15 cellular contexts compared by ENCODE assay signal in genomic region chrX:150465856-150466775, GRCh38.
A peak's percentile ranks its signal among the peaks of the same experiment; 100 is the strongest.
DNase-seq lines count a peak whose midpoint lies in the region; ATAC-seq and TF ChIP-seq lines count a peak whose summit lies in the region.
"Had no signal": no experiment of that assay in that cellular context is flagged by ENCODE, and none has a peak within 500 bp of the region (broad histone marks: within the 10 kb centered on the region; RNA-seq: fewer than 3 reads in every experiment).

No MANE protein-coding gene starts in this region.

- H3K9ac ChIP-seq in Karpas-422 (ENCODE audit: low read length), result no peak overlapping the region
- H3K9ac ChIP-seq in MM.1S (ENCODE audit: low read length), result no peak overlapping the region

- DNase-seq in Karpas-422, result no peak
- peak; percentile 27 for DNase-seq in islet precursor cell
- DNase-seq in gastrocnemius medialis, result peak; percentile 20 to 30
- DNase-seq in MM.1S, result no peak
- no peak for DNase-seq in NCI-H510A treated with DMSO at 0.1 percent for 48 hours (lab: John Stamatoyannopoulos, UW)
- DNase-seq in COR-L47 (lab: John Stamatoyannopoulos, UW), result no peak
- DNase-seq: activated CD4-positive, alpha-beta T cell treated with anti-CD3 and anti-CD28 coated beads, Interleukin-2, amount 50 U/mL, for 4 hours; BE2C; NCI-H1694; pancreas had no signal

- H3K4me1 Mint-ChIP-seq in activated T-helper 17 cell treated with anti-CD3 and anti-CD28 coated beads, Interleukin-2, amount 50 U/mL, for 72 hours, result no peaks in the 10 kb centered on the region

- no peaks in the 10 kb centered on the region for H3K27me3 Mint-ChIP-seq in activated T-helper 17 cell treated with anti-CD3 and anti-CD28 coated beads, Interleukin-2, amount 50 U/mL, for 72 hours
- H3K27me3 Mint-ChIP-seq: dendritic cell treated with granulocyte-macrophage colony-stimulating factor and Interleukin-4, amounts not matched to agents 40 ng/mL and 50 ng/mL, for 4 days had no signal

- peak; percentile 66 for ATAC-seq in activated T-helper 17 cell treated with anti-CD3 and anti-CD28 coated beads, Interleukin-2, amount 50 U/mL, for 72 hours (replicated peaks)
- ATAC-seq in gastrocnemius medialis (peak; percentile 66 to 82), esophagus mucosa (no peak)

- H2AFZ ChIP-seq in Karpas-422 (ENCODE audit: low read length) (no peak overlapping the region), MM.1S (ENCODE audit: low read length) (no peak overlapping the region)

- no peak overlapping the region for H3K27ac Mint-ChIP-seq in activated T-helper 17 cell treated with anti-CD3 and anti-CD28 coated beads, Interleukin-2, amount 50 U/mL, for 72 hours
- H3K27ac Mint-ChIP-seq: activated T-helper 2 cell treated with anti-CD3 and anti-CD28 coated beads, Interferon-gamma antibody, Interleukin-2, Interleukin-4, amounts not matched to agents 10 μg/mL and 5 μg/mL and 100 μg/mL, durations not matched to agents 14 hours and 24 hours and 36 hours; dendritic cell treated with granulocyte-macrophage colony-stimulating factor and Interleukin-4, amounts not matched to agents 40 ng/mL and 50 ng/mL, for 4 days had no signal

- H3F3A ChIP-seq in MM.1S (ENCODE audit: insufficient read depth, low read length), result no peaks in the 10 kb centered on the region

- H4K20me1 ChIP-seq in Karpas-422 (ENCODE audit: insufficient read depth, low read depth, low read length), result no peaks in the 10 kb centered on the region
- H4K20me1 ChIP-seq in MM.1S (ENCODE audit: insufficient read depth, low read length), result no peaks in the 10 kb centered on the region

- H3K27me3 ChIP-seq in Karpas-422 (ENCODE audit: low read length) (no peaks in the 10 kb centered on the region), gastrocnemius medialis (no peaks in the 10 kb centered on the region), MM.1S (replicated peaks; ENCODE audit: insufficient read depth, low read length) (no peaks in the 10 kb centered on the region)
- H3K27me3 ChIP-seq: BE2C, pancreas, SJSA1 had no signal

- no peaks in the 10 kb centered on the region for H3K9me2 ChIP-seq in Karpas-422 (replicated peaks; ENCODE audit: insufficient read depth, low read length)
- no peaks in the 10 kb centered on the region for H3K9me2 ChIP-seq in MM.1S (replicated peaks; ENCODE audit: insufficient read depth, low read length)

- no peaks in the 10 kb centered on the region for H3K36me3 Mint-ChIP-seq in activated T-helper 17 cell treated with anti-CD3 and anti-CD28 coated beads, Interleukin-2, amount 50 U/mL, for 72 hours (ENCODE audit: low read depth)

- TF ChIP-seq POLR2A in gastrocnemius medialis (IDR thresholded peaks at IDR 0.05), result no peak

- intact Hi-C loops in gastrocnemius medialis (cut with DNase I; ENCODE audit: low total_unique reads), result no loop called here

- H3K4me2 ChIP-seq in Karpas-422 (ENCODE audit: low read depth, low read length, poor library complexity, severe bottlenecking) (no peak overlapping the region), MM.1S (ENCODE audit: low read depth, low read length) (no peak overlapping the region)

- H3K27ac ChIP-seq in Karpas-422 (ENCODE audit: low read length) (peak overlapping the region; percentile 36; the same call in 1 of the 2 replicates), gastrocnemius medialis (peak overlapping the region; percentile 36 to 71 (median 56)), MM.1S (ENCODE audit: low read length) (no peak overlapping the region)
- H3K27ac ChIP-seq: pancreas, SJSA1 had no signal

- in situ Hi-C loops in gastrocnemius medialis (cut with MboI; ENCODE audit: low sequenced_read_pairs in 4 of 4), result no loop called here

- H3K79me2 ChIP-seq in Karpas-422 (ENCODE audit: low read length) (no peaks in the 10 kb centered on the region), MM.1S (ENCODE audit: low read length) (no peaks in the 10 kb centered on the region)

- no peak overlapping the region for H3K4me3 Mint-ChIP-seq in activated T-helper 17 cell treated with anti-CD3 and anti-CD28 coated beads, Interleukin-2, amount 50 U/mL, for 72 hours
- H3K4me3 Mint-ChIP-seq: dendritic cell treated with granulocyte-macrophage colony-stimulating factor and Interleukin-4, amounts not matched to agents 40 ng/mL and 50 ng/mL, for 4 days had no signal

- H3K4me1 ChIP-seq in Karpas-422 (ENCODE audit: low read length) (peaks cover 62% of the 10 kb centered on the region), gastrocnemius medialis (no peaks in the 10 kb centered on the region), MM.1S (ENCODE audit: low read length) (no peaks in the 10 kb centered on the region)
- H3K4me1 ChIP-seq: BE2C, pancreas had no signal

- no peaks in the 10 kb centered on the region for H3K9me3 ChIP-seq in Karpas-422 (ENCODE audit: low read length)
- H3K9me3 ChIP-seq in gastrocnemius medialis, result no peaks in the 10 kb centered on the region
- no peaks in the 10 kb centered on the region for H3K9me3 ChIP-seq in MM.1S (replicated peaks; ENCODE audit: insufficient read depth, low read length)
- H3K9me3 ChIP-seq: BE2C, pancreas, SJSA1 had no signal

- no peak for TF ChIP-seq CTCF in gastrocnemius medialis (IDR thresholded peaks at IDR 0.05 in 4 of 5, conservative IDR thresholded peaks at IDR 0.05 in 1 of 5)
- TF ChIP-seq CTCF in MM.1S (IDR thresholded peaks at IDR 0.05; ENCODE audit: low read length), result no peak

- H3K9me3 Mint-ChIP-seq in activated T-helper 17 cell treated with anti-CD3 and anti-CD28 coated beads, Interleukin-2, amount 50 U/mL, for 72 hours, result no peaks in the 10 kb centered on the region
- H3K9me3 Mint-ChIP-seq: activated T-helper 2 cell treated with anti-CD3 and anti-CD28 coated beads, Interferon-gamma antibody, Interleukin-2, Interleukin-4, amounts not matched to agents 10 μg/mL and 5 μg/mL and 100 μg/mL, durations not matched to agents 14 hours and 24 hours and 36 hours; dendritic cell treated with granulocyte-macrophage colony-stimulating factor and Interleukin-4, amounts not matched to agents 40 ng/mL and 50 ng/mL, for 4 days had no signal

- H3K36me3 ChIP-seq in Karpas-422 (ENCODE audit: insufficient read depth, low read length) (no peaks in the 10 kb centered on the region), gastrocnemius medialis (no peaks in the 10 kb centered on the region), MM.1S (replicated peaks; ENCODE audit: insufficient read depth, low read length) (no peaks in the 10 kb centered on the region)
- H3K36me3 ChIP-seq: BE2C, pancreas had no signal

- no peak overlapping the region for H3K4me3 ChIP-seq in Karpas-422 (ENCODE audit: low read length)
- H3K4me3 ChIP-seq in gastrocnemius medialis, result no peak overlapping the region
- H3K4me3 ChIP-seq in MM.1S (ENCODE audit: low read length), result no peak overlapping the region
- H3K4me3 ChIP-seq: pancreas, SJSA1 had no signal

Comparison
In these comparisons a context has a peak if more than half of its experiments do, and no peak if none do; other contexts are left out.
1. DNase-seq: peak in islet precursor cell (single experiment) and gastrocnemius medialis (2 of 2); none in Karpas-422 (single experiment), MM.1S (single experiment), NCI-H510A treated with DMSO at 0.1 percent for 48 hours (single experiment) and COR-L47 (single experiment).